ENCODE assay signal across 20 cellular contexts in the genomic region with DNA sequence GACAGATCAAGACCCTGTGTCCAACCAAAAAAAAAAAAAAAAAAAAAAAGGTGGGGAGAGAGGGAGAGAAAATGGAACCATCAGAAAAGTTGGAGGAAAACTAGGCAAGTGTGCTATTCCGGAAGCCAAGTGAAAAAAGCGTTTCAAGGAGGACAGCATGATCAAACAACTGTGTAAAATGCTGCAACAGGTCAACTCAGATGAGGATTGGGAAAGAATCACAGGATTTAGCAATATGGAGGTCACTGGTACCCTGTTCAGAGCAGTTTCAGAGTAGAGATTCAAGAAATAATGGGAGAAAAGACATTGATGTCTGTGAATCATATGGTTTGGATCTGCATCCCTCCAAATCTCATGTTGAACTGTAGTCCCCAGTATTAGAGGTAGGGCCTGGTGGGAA.
"Had no signal": no experiment of that assay in that cellular context is flagged by ENCODE, and none has a peak within 500 bp of the region (broad histone marks: within the 10 kb centered on the region; RNA-seq: fewer than 3 reads in every experiment).

No MANE protein-coding gene starts in this region.

- H3K36me3 ChIP-seq: SJSA1 had no signal

- DNase-seq: KBM-7, NCI-H1092 treated with DMSO at 0.1 percent for 48 hours, NCI-H1436, NCI-H187, NCI-H2029, NCI-H2081 treated with DMSO at 0.1 percent for 48 hours, NCI-H2171, NCI-H226, NCI-H446, NCI-H510A, NCI-H524 treated with DMSO at 0.1 percent for 48 hours, NCI-H69, NCI-H774, Right ventricle myocardium superior, RPMI8226, SIG-M5, SW 1271 had no signal

- H3K4me3 ChIP-seq: SJSA1, SK-N-MC had no signal

- H3K4me1 ChIP-seq: SJSA1 had no signal

- H3K27me3 ChIP-seq: SJSA1 had no signal

- H3K9me3 ChIP-seq: SJSA1 had no signal

- H3K27ac ChIP-seq: SJSA1, SK-N-MC had no signal

- FAIRE-seq: RCC 7860 had no signal
